18 cellular contexts compared by ENCODE assay signal in genomic region chr10:49700997-49701396, GRCh38. TPM values are rescaled to one million over a fixed set of nuclear protein-coding genes. Genes with fewer than 3 reads are reported as not detected.
DNase-seq lines count a peak whose midpoint lies in the region; ATAC-seq, FAIRE-seq and TF ChIP-seq lines count a peak whose summit lies in the region.
"Had no signal": no experiment of that assay in that cellular context is flagged by ENCODE, and none has a peak within 500 bp of the region (broad histone marks: within the 10 kb centered on the region; RNA-seq: fewer than 3 reads in every experiment).

No MANE protein-coding gene starts in this region.

- H3K79me2 ChIP-seq in mesendoderm (ENCODE audit: control insufficient read depth, insufficient read depth, low read length): no peaks in the 10 kb centered on the region

- H3K4me3 ChIP-seq in mesendoderm (ENCODE audit: low read length) (no peak overlapping the region), pancreas (no peak overlapping the region)
- no peak overlapping the region for H3K4me3 ChIP-seq in effector memory CD4-positive, alpha-beta T cell (ENCODE audit: insufficient read depth, low read depth, low read length, poor library complexity, severe bottlenecking)
- H3K4me3 ChIP-seq: adrenal gland, SJSA1 had no signal

- no peak overlapping the region for H2AK5ac ChIP-seq in mesendoderm (ENCODE audit: low read length)

- no peaks in the 10 kb centered on the region for H3K9me3 ChIP-seq in effector memory CD4-positive, alpha-beta T cell (ENCODE audit: control insufficient read depth, low read length)
- H3K9me3 ChIP-seq in pancreas: no peaks in the 10 kb centered on the region
- H3K9me3 ChIP-seq: adrenal gland, SJSA1 had no signal

- no peaks in the 10 kb centered on the region for H3K4me1 ChIP-seq in mesendoderm (ENCODE audit: control insufficient read depth, low read depth, low read length)
- H3K4me1 ChIP-seq in effector memory CD4-positive, alpha-beta T cell (ENCODE audit: control insufficient read depth, insufficient read depth, low read length, poor library complexity, severe bottlenecking): no peaks in the 10 kb centered on the region
- H3K4me1 ChIP-seq in pancreas: no peaks in the 10 kb centered on the region
- H3K4me1 ChIP-seq: adrenal gland, SJSA1 had no signal

- no peak for TF ChIP-seq CTCF in pancreas (IDR thresholded peaks at IDR 0.05)

- H3K36me3 ChIP-seq in mesendoderm (ENCODE audit: control insufficient read depth, insufficient read depth, low read length) (no peaks in the 10 kb centered on the region), pancreas (no peaks in the 10 kb centered on the region)
- no peaks in the 10 kb centered on the region for H3K36me3 ChIP-seq in effector memory CD4-positive, alpha-beta T cell (ENCODE audit: control insufficient read depth, insufficient read depth, low read length)
- H3K36me3 ChIP-seq: adrenal gland, SJSA1 had no signal

- ATAC-seq in pancreas: no peak
- ATAC-seq in HG02852 (IDR thresholded peaks at IDR 0.05; ENCODE audit: unreplicated experiment): no peak
- ATAC-seq: naive thymus-derived CD8-positive, alpha-beta T cell had no signal

- no peak overlapping the region for H3K4me2 ChIP-seq in mesendoderm (ENCODE audit: low read length)

- DNase-seq in NCI-H748 (lab: John Stamatoyannopoulos, UW; ENCODE audit: unreplicated experiment) (peak; percentile 57), NCI-H748 treated with DMSO at 0.1 percent for 48 hours (lab: John Stamatoyannopoulos, UW) (no peak), NCI-H146 (lab: John Stamatoyannopoulos, UW) (peak; percentile 39), NCI-H526 (lab: John Stamatoyannopoulos, UW) (peak; percentile 70 to 79), mesendoderm (peak; percentile 66), pancreas (no peak)
- DNase-seq in effector memory CD4-positive, alpha-beta T cell: no peak
- DNase-seq: activated CD4-positive, alpha-beta T cell treated with anti-CD3 and anti-CD28 coated beads, Interleukin-2, amount 50 U/mL, for 48 hours; adrenal gland; caudate nucleus; CD8-positive, alpha-beta memory T cell; naive thymus-derived CD8-positive, alpha-beta T cell had no signal

- H3K27me3 ChIP-seq in mesendoderm (ENCODE audit: insufficient read depth, low read length, poor library complexity) (no peaks in the 10 kb centered on the region), pancreas (no peaks in the 10 kb centered on the region)
- H3K27me3 ChIP-seq in effector memory CD4-positive, alpha-beta T cell (replicated peaks; ENCODE audit: control insufficient read depth, insufficient read depth, low read length, poor library complexity, severe bottlenecking): no peaks in the 10 kb centered on the region
- H3K27me3 ChIP-seq: adrenal gland had no signal

- H4K5ac ChIP-seq in mesendoderm (ENCODE audit: low read length): no peak overlapping the region

- no peak overlapping the region for H3K56ac ChIP-seq in mesendoderm (ENCODE audit: low read length)

- H3K27ac ChIP-seq in mesendoderm (ENCODE audit: low read depth, low read length) (no peak overlapping the region), pancreas (no peak overlapping the region)
- no peak overlapping the region for H3K27ac ChIP-seq in effector memory CD4-positive, alpha-beta T cell (ENCODE audit: insufficient read depth, low read length, poor library complexity, severe bottlenecking)
- H3K27ac ChIP-seq: adrenal gland, SJSA1 had no signal

- H3K9ac ChIP-seq in mesendoderm (ENCODE audit: low read length): no peak overlapping the region

- intact Hi-C loops in pancreas (cut with DNase I): no loop called here

- H2BK120ac ChIP-seq in mesendoderm (ENCODE audit: low read depth, low read length): no peak overlapping the region

- H3K18ac ChIP-seq in mesendoderm (ENCODE audit: low read length): no peak overlapping the region

- H2BK15ac ChIP-seq in mesendoderm (replicated peaks; ENCODE audit: low read depth): no peak overlapping the region

- FAIRE-seq in pancreas (lab: Jason Lieb, UNC): no peak
- FAIRE-seq: TTC549 had no signal

- H3K4ac ChIP-seq in mesendoderm (ENCODE audit: low read depth, low read length): no peak overlapping the region

- H2BK5ac ChIP-seq in mesendoderm (ENCODE audit: low read length): no peak overlapping the region

- no CpG with 5 or more reads among the region's 3 CpGs for WGBS in mesendoderm (ENCODE audit: extremely low coverage, insufficient coverage, low lambda C conversion rate)
- 8 to 9% methylated on average over 3 of the region's 3 CpGs for WGBS in pancreas, 2 donors

- H3K23ac ChIP-seq in mesendoderm (ENCODE audit: low read length): no peak overlapping the region

- no peak overlapping the region for H4K8ac ChIP-seq in mesendoderm (ENCODE audit: low read depth, low read length)

- no peaks in the 10 kb centered on the region for H3K79me1 ChIP-seq in mesendoderm (ENCODE audit: low read length)

RNA-seq across cellular contexts. Expression of gene C10orf53, which starts 21.5 kb away (rescaled TPM):
- not detected for polyA plus RNA-seq in mesendoderm (2013, experiment 1 of 2)
- not detected for polyA plus RNA-seq in mesendoderm (2013, experiment 2 of 2)
- not detected for total RNA-seq in pancreas
- polyA plus RNA-seq in pancreas: not detected
- total RNA-seq: A172; adrenal gland; CD8-positive, alpha-beta memory T cell; fibroblast of villous mesenchyme; liver; naive thymus-derived CD8-positive, alpha-beta T cell; SJSA1 had no signal
- polyA plus RNA-seq: adrenal gland; CD8-positive, alpha-beta memory T cell; liver; naive thymus-derived CD8-positive, alpha-beta T cell had no signal

Comparison
In these comparisons a context has a peak if more than half of its experiments do, and no peak if none do; other contexts are left out.
1. DNase-seq: peak in NCI-H748 (single experiment), NCI-H146 (single experiment), NCI-H526 (2 of 2) and mesendoderm (single experiment); none in NCI-H748 treated with DMSO at 0.1 percent for 48 hours (single experiment), effector memory CD4-positive, alpha-beta T cell (0 of 3) and pancreas (0 of 6).